13 cellular contexts compared by ENCODE assay signal in genomic region chr5:14684757-14685156, GRCh38. TPM values are rescaled to one million over a fixed set of nuclear protein-coding genes. Genes with fewer than 3 reads are reported as not detected.
A peak's percentile ranks its signal among the peaks of the same experiment; 100 is the strongest.
DNase-seq lines count a peak whose midpoint lies in the region; ATAC-seq and TF ChIP-seq lines count a peak whose summit lies in the region.
"Had no signal": no experiment of that assay in that cellular context is flagged by ENCODE, and none has a peak within 500 bp of the region (broad histone marks: within the 10 kb centered on the region; RNA-seq: fewer than 3 reads in every experiment).

No MANE protein-coding gene starts in this region.

- H3K36me3 ChIP-seq in CD8-positive, alpha-beta T cell (ENCODE audit: insufficient read depth, low read length) = peaks cover 30% of the 10 kb centered on the region
- H3K36me3 ChIP-seq in esophagus muscularis mucosa (peaks cover 33 to 77% (median 64%) of the 10 kb centered on the region in 4 donors), gastrocnemius medialis (peaks cover 0 to 58% of the 10 kb centered on the region in 2 donors)

- intact Hi-C loops in CD8-positive, alpha-beta T cell (cut with DNase I, micrococcal nuclease) = loop anchor here (1.0 to 5.0 kb wide), 8 partner anchors 42 to 330 kb away; partner anchors contain the start of gene ANKH (in 1 of the 2)
- intact Hi-C loops in esophagus muscularis mucosa (cut with DNase I) (no loop called here), gastrocnemius medialis (cut with DNase I; ENCODE audit: low total_unique reads) (loop anchor here (1.0 to 5.0 kb wide), 2 partner anchors 94 to 188 kb away; partner anchors contain the start of gene ANKH)

- no peak for DNase-seq in CD8-positive, alpha-beta T cell
- no peak for DNase-seq in T-helper 17 cell
- DNase-seq in esophagus muscularis mucosa (ENCODE audit: extremely low spot score) = no peak
- DNase-seq in gastrocnemius medialis = peak; percentile 39 to 47
- no peak for DNase-seq in anterior cingulate cortex (lab: John Stamatoyannopoulos, UW)
- no peak for DNase-seq in NCI-H2081 (lab: John Stamatoyannopoulos, UW)
- DNase-seq in NOMO-1 treated with dmso at 0.1 percent for 144 hours (lab: John Stamatoyannopoulos, UW; ENCODE audit: unreplicated experiment) = no peak
- DNase-seq: activated CD8-positive, alpha-beta memory T cell treated with anti-CD3 and anti-CD28 coated beads for 24 hours; head of caudate nucleus; kidney glomerular epithelial cell; MM.1S; NCI-H774 had no signal

- peaks cover 3% of the 10 kb centered on the region for H3K4me1 ChIP-seq in CD8-positive, alpha-beta T cell (ENCODE audit: insufficient read depth, low read length)
- peaks cover 16 to 38% (median 32%) of the 10 kb centered on the region in 4 donors for H3K4me1 ChIP-seq in esophagus muscularis mucosa
- peaks cover 31 to 33% of the 10 kb centered on the region in 2 donors for H3K4me1 ChIP-seq in gastrocnemius medialis

- no peak for TF ChIP-seq CTCF in CD8-positive, alpha-beta T cell (IDR thresholded peaks at IDR 0.05)
- TF ChIP-seq CTCF in esophagus muscularis mucosa (IDR thresholded peaks at IDR 0.05) (no peak), gastrocnemius medialis (IDR thresholded peaks at IDR 0.05 in 4 of 5, conservative IDR thresholded peaks at IDR 0.05 in 1 of 5) (no peak)

- no peak overlapping the region for H3K4me3 ChIP-seq in CD8-positive, alpha-beta T cell (ENCODE audit: low read depth, low read length)
- H3K4me3 ChIP-seq in esophagus muscularis mucosa (no peak overlapping the region), gastrocnemius medialis (no peak overlapping the region)

- no peaks in the 10 kb centered on the region for H3K27me3 ChIP-seq in CD8-positive, alpha-beta T cell (ENCODE audit: insufficient read depth, low read length)
- no peaks in the 10 kb centered on the region for H3K27me3 ChIP-seq in esophagus muscularis mucosa
- no peaks in the 10 kb centered on the region for H3K27me3 ChIP-seq in gastrocnemius medialis

- in situ Hi-C loops in gastrocnemius medialis (cut with MboI; ENCODE audit: low sequenced_read_pairs in 4 of 4) = loop anchor here in 3 of 4 donors (5.0 to 10.0 kb wide), 2 partner anchors 318 to 330 kb away; no protein-coding TSS in a partner anchor

- H3K36me3 Mint-ChIP-seq in CD8-positive, alpha-beta T cell = peaks cover 82% of the 10 kb centered on the region
- H3K36me3 Mint-ChIP-seq in T-helper 17 cell (ENCODE audit: low read depth) = peaks cover 5% of the 10 kb centered on the region

- H3K9me3 Mint-ChIP-seq in CD8-positive, alpha-beta T cell = no peaks in the 10 kb centered on the region

- ATAC-seq in CD8-positive, alpha-beta T cell = no peak
- ATAC-seq in T-helper 17 cell (no peak), gastrocnemius medialis (peak; percentile 64 to 80), HG02870 (IDR thresholded peaks at IDR 0.05; ENCODE audit: unreplicated experiment) (no peak)

- WGBS in esophagus muscularis mucosa = 84% methylated on average over 5 of the region's 5 CpGs

- H3K27ac Mint-ChIP-seq in CD8-positive, alpha-beta T cell = peak overlapping the region; percentile 77
- H3K27ac Mint-ChIP-seq in T-helper 17 cell = peak overlapping the region; percentile 73

- CTCF ChIA-PET in CD8-positive, alpha-beta T cell (lab: Charles Lee) = interaction anchor here (0.7 to 7.2 kb wide), 24 partner anchors 9 to 329 kb away, joined by 3 to 71 read pairs (median 6); no protein-coding TSS in a partner anchor

- TF ChIP-seq EP300 in esophagus muscularis mucosa (IDR thresholded peaks at IDR 0.05) = no peak

- no peak overlapping the region for H3K4me3 Mint-ChIP-seq in CD8-positive, alpha-beta T cell
- H3K4me3 Mint-ChIP-seq in T-helper 17 cell = no peak overlapping the region

- TF ChIP-seq POLR2A in esophagus muscularis mucosa (IDR thresholded peaks at IDR 0.05; ENCODE audit: low read depth) (no peak), gastrocnemius medialis (IDR thresholded peaks at IDR 0.05) (no peak)

- no peak overlapping the region for H3K27ac ChIP-seq in CD8-positive, alpha-beta T cell (ENCODE audit: low read depth, low read length)
- H3K27ac ChIP-seq in esophagus muscularis mucosa (replicated peaks in 1 of 4) (peak overlapping the region in 3 of 4 donors; percentile 37 to 45 (median 39)), gastrocnemius medialis (peak overlapping the region; percentile 25 to 67 (median 41))

- H3K9me3 ChIP-seq in CD8-positive, alpha-beta T cell (ENCODE audit: low read length) = no peaks in the 10 kb centered on the region
- H3K9me3 ChIP-seq in T-helper 17 cell (ENCODE audit: control insufficient read depth, low read length, poor library complexity, severe bottlenecking) = no peaks in the 10 kb centered on the region
- H3K9me3 ChIP-seq in esophagus muscularis mucosa = no peaks in the 10 kb centered on the region
- no peaks in the 10 kb centered on the region for H3K9me3 ChIP-seq in gastrocnemius medialis

- H3K4me1 Mint-ChIP-seq in CD8-positive, alpha-beta T cell (ENCODE audit: low read depth) = peaks cover 13% of the 10 kb centered on the region
- peaks cover 6% of the 10 kb centered on the region for H3K4me1 Mint-ChIP-seq in T-helper 17 cell

- H3K27me3 Mint-ChIP-seq in CD8-positive, alpha-beta T cell (ENCODE audit: low read depth) = no peaks in the 10 kb centered on the region
- no peaks in the 10 kb centered on the region for H3K27me3 Mint-ChIP-seq in T-helper 17 cell

- POLR2A ChIA-PET in CD8-positive, alpha-beta T cell (lab: Charles Lee) = no interaction called here

RNA-seq across cellular contexts. Expression of gene OTULIN, which starts 20.2 kb away (rescaled TPM):
- total RNA-seq in CD8-positive, alpha-beta T cell = 100 to 1,000 TPM; 135 to 140 TPM
- total RNA-seq in T-helper 17 cell (10 to 100 TPM; 77.0 to 94.6 TPM), esophagus muscularis mucosa (10 to 100 TPM; 16.9 to 41.1 (median 24.2) TPM), gastrocnemius medialis (10 to 100 TPM; 15.1 to 28.3 (median 20.2) TPM)

Comparison
In these comparisons a context has a peak if more than half of its experiments do, and no peak if none do; other contexts are left out.
1. ATAC-seq: peak in gastrocnemius medialis (2 of 2); none in CD8-positive, alpha-beta T cell (single experiment), T-helper 17 cell (single experiment) and HG02870 (single experiment).
2. DNase-seq: peak in gastrocnemius medialis (2 of 2); none in CD8-positive, alpha-beta T cell (0 of 7), T-helper 17 cell (0 of 3), esophagus muscularis mucosa (single experiment), anterior cingulate cortex (0 of 58), NCI-H2081 (0 of 2) and NOMO-1 treated with dmso at 0.1 percent for 144 hours (single experiment).